22 cellular contexts compared by ENCODE assay signal in genomic region chr1:85352055-85352454, GRCh38.
DNase-seq lines count a peak whose midpoint lies in the region; ATAC-seq, FAIRE-seq and TF ChIP-seq lines count a peak whose summit lies in the region.
"Had no signal": no experiment of that assay in that cellular context is flagged by ENCODE, and none has a peak within 500 bp of the region (broad histone marks: within the 10 kb centered on the region; RNA-seq: fewer than 3 reads in every experiment).

No MANE protein-coding gene starts in this region.

- peak overlapping the region; percentile 36 for H2BK120ac ChIP-seq in H1 (replicated peaks; ENCODE audit: low read depth, low read length)

- TF ChIP-seq RAD21 in H1 (IDR thresholded peaks at IDR 0.05 in 1 of 2, conservative IDR thresholded peaks at IDR 0.05 in 1 of 2; ENCODE audit: low read depth in 2 of 2, low read length in 2 of 2): no peak

- H3K9ac ChIP-seq in astrocyte (ENCODE audit: low read length): no peak overlapping the region
- H3K9ac ChIP-seq in H1 (replicated peaks in 1 of 4; ENCODE audit: extremely low read depth in 1 of 4, low read depth in 3 of 4, low read length in 3 of 4): no peak overlapping the region
- H3K9ac ChIP-seq: BLaER1 treated with 17β-estradiol and CSF1 and Interleukin-3, amounts not matched to agents 10 nM and 100 nM had no signal

- no peak for DNase-seq in astrocyte (ENCODE audit: low read depth)
- DNase-seq in H1 (ENCODE audit: low read depth in 1 of 2, low spot score in 2 of 2): no peak
- DNase-seq in left cardiac atrium: no peak
- no peak for DNase-seq in NCI-H128 (lab: John Stamatoyannopoulos, UW; ENCODE audit: unreplicated experiment)
- DNase-seq in NCI-H187 (lab: John Stamatoyannopoulos, UW): no peak
- DNase-seq: AML-193; Caco-2; Calu3; CD4-positive, alpha-beta T cell; CD8-positive, alpha-beta T cell; DMS79 treated with DMSO at 0.1 percent for 48 hours; GF-D8 had no signal

- H3K27me3 Mint-ChIP-seq in astrocyte (ENCODE audit: low read depth, unreplicated experiment): no peaks in the 10 kb centered on the region
- H3K27me3 Mint-ChIP-seq: B cell; CD4-positive, alpha-beta T cell had no signal

- H3K4me2 ChIP-seq in astrocyte (ENCODE audit: low read length) (no peak overlapping the region), H1 (ENCODE audit: insufficient read depth in 1 of 2, low read depth in 2 of 2, low read length in 2 of 2) (no peak overlapping the region)
- H3K4me2 ChIP-seq: A549; BLaER1 treated with 17β-estradiol and CSF1 and Interleukin-3, amounts not matched to agents 10 nM and 100 nM had no signal

- H3K36me3 Mint-ChIP-seq in astrocyte (ENCODE audit: low read depth, unreplicated experiment): peaks cover 30% of the 10 kb centered on the region
- H3K36me3 Mint-ChIP-seq: CD8-positive, alpha-beta T cell had no signal

- H3K56ac ChIP-seq in H1 (replicated peaks; ENCODE audit: insufficient read length, low read depth, low read length): no peak overlapping the region

- no peak overlapping the region for H3K23ac ChIP-seq in H1 (ENCODE audit: insufficient read length)

- no peak overlapping the region for H3K18ac ChIP-seq in H1 (ENCODE audit: extremely low read depth, low read length)

- H3K27me3 ChIP-seq in astrocyte (ENCODE audit: insufficient read depth, low read length) (no peaks in the 10 kb centered on the region), H1 (replicated peaks in 1 of 4; ENCODE audit: control insufficient read depth in 3 of 4, extremely low read depth in 1 of 4, insufficient read depth in 3 of 4, low read length in 3 of 4) (no peaks in the 10 kb centered on the region)
- H3K27me3 ChIP-seq: BLaER1 treated with 17β-estradiol and CSF1 and Interleukin-3, amounts not matched to agents 10 nM and 100 nM had no signal

- H4K20me1 ChIP-seq in astrocyte (ENCODE audit: insufficient read depth, low read length) (no peaks in the 10 kb centered on the region), H1 (replicated peaks in 1 of 2; ENCODE audit: control insufficient read depth in 1 of 2, insufficient read depth in 2 of 2, low read length in 2 of 2) (no peaks in the 10 kb centered on the region)
- H4K20me1 ChIP-seq: BLaER1 treated with 17β-estradiol and CSF1 and Interleukin-3, amounts not matched to agents 10 nM and 100 nM had no signal

- intact Hi-C loops in left cardiac atrium (cut with DNase I): no loop called here

- peaks cover 4% of the 10 kb centered on the region for H3K4me1 Mint-ChIP-seq in astrocyte (ENCODE audit: low read depth, unreplicated experiment)
- H3K4me1 Mint-ChIP-seq: B cell had no signal

- H2AFZ ChIP-seq in astrocyte (ENCODE audit: low read depth, low read length) (no peak overlapping the region), H1 (ENCODE audit: low read length) (no peak overlapping the region)

- no peaks in the 10 kb centered on the region for H3K36me3 ChIP-seq in HEK293 (ENCODE audit: control insufficient read depth in 2 of 2, insufficient read depth in 1 of 2, low read length in 2 of 2)
- peaks cover 35% of the 10 kb centered on the region for H3K36me3 ChIP-seq in astrocyte (ENCODE audit: insufficient read depth, low read length)
- H3K36me3 ChIP-seq in H1 (ENCODE audit: control insufficient read depth in 2 of 4, insufficient read depth in 4 of 4, low read length in 3 of 4): peaks cover 0 to 4% (median 0%) of the 10 kb centered on the region in 4 experiments; a peak in 1 of 8 replicates
- H3K36me3 ChIP-seq: BLaER1 treated with 17β-estradiol and CSF1 and Interleukin-3, amounts not matched to agents 10 nM and 100 nM had no signal

- H3K4me3 ChIP-seq in HEK293 (ENCODE audit: low read depth, low read length) (no peak overlapping the region), astrocyte (ENCODE audit: insufficient read depth, low read depth, low read length) (no peak overlapping the region), H1 (ENCODE audit: extremely low read depth in 1 of 4, insufficient read depth in 2 of 4, low read depth in 3 of 4, low read length in 4 of 4) (no peak overlapping the region)
- H3K4me3 ChIP-seq: A549; BLaER1 treated with 17β-estradiol and CSF1 and Interleukin-3, amounts not matched to agents 10 nM and 100 nM had no signal

- H3K4me1 ChIP-seq in HEK293 (ENCODE audit: control insufficient read depth, insufficient read depth, low read length) (no peaks in the 10 kb centered on the region), astrocyte (ENCODE audit: insufficient read depth, low read length) (no peaks in the 10 kb centered on the region), H1 (replicated peaks in 1 of 4; ENCODE audit: control insufficient read depth in 3 of 4, insufficient read depth in 4 of 4, low read length in 3 of 4) (no peaks in the 10 kb centered on the region)
- H3K4me1 ChIP-seq: BLaER1 treated with 17β-estradiol and CSF1 and Interleukin-3, amounts not matched to agents 10 nM and 100 nM; Caco-2 had no signal

- no peaks in the 10 kb centered on the region for H3K23me2 ChIP-seq in H1 (ENCODE audit: low read depth, low read length)

- H3K79me2 ChIP-seq in astrocyte (ENCODE audit: insufficient read depth, low read length): peaks cover 30% of the 10 kb centered on the region
- H3K79me2 ChIP-seq in H1 (ENCODE audit: control insufficient read depth in 1 of 2, insufficient read depth in 2 of 2, low read length in 2 of 2): no peaks in the 10 kb centered on the region

- no peak overlapping the region for H2BK5ac ChIP-seq in H1 (ENCODE audit: low read depth, low read length)

- no peak for TF ChIP-seq POLR2A in H1 (IDR thresholded peaks at IDR 0.05; ENCODE audit: control extremely low read depth in 1 of 2, low read depth in 2 of 2, low read length in 2 of 2)

- H2BK20ac ChIP-seq in H1 (ENCODE audit: low read length): no peak overlapping the region

- TF ChIP-seq EP300 in H1 (IDR thresholded peaks at IDR 0.05; ENCODE audit: borderline replicate concordance in 1 of 2, low read depth in 2 of 2, low read length in 2 of 2): no peak

- H3K27ac ChIP-seq in HEK293 (ENCODE audit: extremely low read depth, low read depth, low read length) (no peak overlapping the region), astrocyte (ENCODE audit: low read depth, low read length) (no peak overlapping the region), H1 (ENCODE audit: low read depth, low read length) (no peak overlapping the region)
- H3K27ac ChIP-seq: 22Rv1; A549; BLaER1 treated with 17β-estradiol and CSF1 and Interleukin-3, amounts not matched to agents 10 nM and 100 nM; C4-2B had no signal

- no peak overlapping the region for H3K4me3 Mint-ChIP-seq in astrocyte (ENCODE audit: unreplicated experiment)
- H3K4me3 Mint-ChIP-seq: B cell; CD4-positive, alpha-beta T cell; CD8-positive, alpha-beta T cell had no signal

- no peak for ATAC-seq in left cardiac atrium
- ATAC-seq: A549; CD8-positive, alpha-beta T cell had no signal

- H3K4ac ChIP-seq in H1 (replicated peaks; ENCODE audit: insufficient read length, low read depth, low read length): no peak overlapping the region

- no peak overlapping the region for H4K5ac ChIP-seq in H1 (ENCODE audit: insufficient read length, low read depth, low read length)

- H4K91ac ChIP-seq in H1 (replicated peaks; ENCODE audit: insufficient read length, low read length): no peak overlapping the region

- H2BK12ac ChIP-seq in H1 (ENCODE audit: low read depth, low read length): no peak overlapping the region

- H3K27ac Mint-ChIP-seq in astrocyte (ENCODE audit: unreplicated experiment): peak overlapping the region; percentile 70
- H3K27ac Mint-ChIP-seq: B cell; CD4-positive, alpha-beta T cell; CD8-positive, alpha-beta T cell had no signal

- no peak for FAIRE-seq in astrocyte (lab: Jason Lieb, UNC)
- FAIRE-seq in H1 (lab: Jason Lieb, UNC): no peak
- FAIRE-seq: A549, D721Med, G401.6, GM12891, GM19239 had no signal

- TF ChIP-seq CTCF in HEK293 (tag by site-specific recombination; IDR thresholded peaks at IDR 0.05) (no peak), astrocyte (IDR thresholded peaks at IDR 0.05; ENCODE audit: insufficient read depth, low read depth, low read length) (no peak), H1 (IDR thresholded peaks at IDR 0.05; ENCODE audit: control extremely low read depth in 1 of 3, insufficient read depth in 1 of 3, low read depth in 1 of 3, low read length in 3 of 3) (no peak)

- H3K9me3 ChIP-seq in HEK293 (ENCODE audit: control insufficient read depth, insufficient read depth, low read depth, low read length): no peaks in the 10 kb centered on the region
- no peaks in the 10 kb centered on the region for H3K9me3 ChIP-seq in astrocyte (ENCODE audit: insufficient read depth, low read depth, low read length)
- no peaks in the 10 kb centered on the region; a peak in 1 of 4 replicates for H3K9me3 ChIP-seq in H1 (ENCODE audit: insufficient read depth in 2 of 2, low read depth in 1 of 2, low read length in 1 of 2)
- H3K9me3 ChIP-seq: A549; BLaER1 treated with 17β-estradiol and CSF1 and Interleukin-3, amounts not matched to agents 10 nM and 100 nM; Caco-2 had no signal

- POLR2A ChIA-PET in HEK293 (lab: Yijun Ruan, JAX): no interaction called here
- POLR2A ChIA-PET in H1 (lab: Charles Lee; ENCODE audit: partially characterized antibody): no interaction called here

- CTCF ChIA-PET in HEK293 (lab: Yijun Ruan, JAX) (no interaction called here), H1 (lab: Charles Lee; ENCODE audit: partially characterized antibody) (interaction anchor here (0.7 to 1.3 kb wide), 4 partner anchors 8 to 127 kb away, joined by 3 to 4 read pairs (median 4); no protein-coding TSS in a partner anchor)

- no peak overlapping the region for H2BK15ac ChIP-seq in H1 (ENCODE audit: low read length)

- H3K14ac ChIP-seq in H1 (ENCODE audit: insufficient read length): no peak overlapping the region

- WGBS in H1 (ENCODE audit: extremely low coverage in 1 of 2, insufficient coverage in 1 of 2, insufficient read length in 1 of 2, insufficient replicate concordance in 2 of 2, low coverage in 1 of 2, low lambda C conversion rate in 2 of 2, missing lambda C conversion rate in 1 of 2), 2 experiments: 94% methylated on average over 4 of the region's 4 CpGs; no CpG with 5 or more reads in 1 of the 2 experiments

- H2AK5ac ChIP-seq in H1 (ENCODE audit: low read depth, low read length): no peak overlapping the region

- H3K9me3 Mint-ChIP-seq in astrocyte (ENCODE audit: unreplicated experiment): no peaks in the 10 kb centered on the region
- H3K9me3 Mint-ChIP-seq: CD4-positive, alpha-beta T cell; CD8-positive, alpha-beta T cell had no signal

- no peaks in the 10 kb centered on the region for H3K79me1 ChIP-seq in H1 (ENCODE audit: low read depth, low read length)

- H4K8ac ChIP-seq in H1 (ENCODE audit: extremely low read depth, insufficient read depth, low read length): no peak overlapping the region

TF ChIP-seq in HEK293, 187 proteins besides CTCF, POLR2A, EP300 and RAD21 (continues in another document):
- TF ChIP-seq YY2 (tag by site-specific recombination; IDR thresholded peaks at IDR 0.05): no peak
- peak; percentile 97 for TF ChIP-seq EGR2 (tag by site-specific recombination; IDR thresholded peaks at IDR 0.05; ENCODE audit: low read depth)
- TF ChIP-seq OSR2 (tag by site-specific recombination; IDR thresholded peaks at IDR 0.05): no peak

TF ChIP-seq in H1, 55 proteins besides CTCF, POLR2A, EP300 and RAD21:
- TF ChIP-seq NRF1 (IDR thresholded peaks at IDR 0.05; ENCODE audit: low read depth, low read length) (no peak), KDM4A (IDR thresholded peaks at IDR 0.05; ENCODE audit: low read depth, low read length, severe bottlenecking) (no peak)
